ENCODE assay signal across 1 cellular context in the genomic region with DNA sequence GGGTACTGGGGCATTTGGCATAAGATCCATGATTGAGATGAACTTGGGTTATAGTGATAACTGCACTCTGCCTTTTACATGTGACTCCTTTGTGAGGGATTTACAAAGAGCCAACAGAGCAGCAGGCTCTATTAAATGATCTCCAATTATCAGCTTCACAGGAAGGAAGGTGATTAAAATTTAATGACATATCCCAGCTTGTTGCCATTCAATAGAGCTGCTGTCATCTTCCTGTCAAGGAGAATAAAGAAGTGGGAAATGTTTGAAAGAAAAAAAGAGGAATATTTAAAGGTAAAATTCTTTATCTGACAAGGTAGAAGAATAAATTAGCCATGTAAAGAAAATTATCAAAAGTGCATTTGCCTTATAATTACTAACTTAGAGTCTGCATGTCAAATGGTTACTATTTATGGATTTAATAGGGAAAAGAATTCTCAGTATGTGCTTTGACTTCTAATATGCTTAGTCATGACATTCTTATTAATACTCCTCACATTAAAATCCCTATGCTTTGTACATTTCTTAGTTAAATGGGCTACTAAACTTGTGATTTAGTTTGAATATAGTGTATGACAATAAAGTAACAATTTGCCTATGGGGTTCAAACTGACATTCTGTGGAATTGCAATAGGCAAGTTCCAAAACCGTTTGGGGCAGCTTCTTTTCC.
TF ChIP-seq lines count a peak whose summit lies in the region.

No MANE protein-coding gene starts in this region.

TF ChIP-seq in A549, 52 proteins besides CTCF, POLR2A, EP300 and RAD21:
- TF ChIP-seq, protein P1, sequence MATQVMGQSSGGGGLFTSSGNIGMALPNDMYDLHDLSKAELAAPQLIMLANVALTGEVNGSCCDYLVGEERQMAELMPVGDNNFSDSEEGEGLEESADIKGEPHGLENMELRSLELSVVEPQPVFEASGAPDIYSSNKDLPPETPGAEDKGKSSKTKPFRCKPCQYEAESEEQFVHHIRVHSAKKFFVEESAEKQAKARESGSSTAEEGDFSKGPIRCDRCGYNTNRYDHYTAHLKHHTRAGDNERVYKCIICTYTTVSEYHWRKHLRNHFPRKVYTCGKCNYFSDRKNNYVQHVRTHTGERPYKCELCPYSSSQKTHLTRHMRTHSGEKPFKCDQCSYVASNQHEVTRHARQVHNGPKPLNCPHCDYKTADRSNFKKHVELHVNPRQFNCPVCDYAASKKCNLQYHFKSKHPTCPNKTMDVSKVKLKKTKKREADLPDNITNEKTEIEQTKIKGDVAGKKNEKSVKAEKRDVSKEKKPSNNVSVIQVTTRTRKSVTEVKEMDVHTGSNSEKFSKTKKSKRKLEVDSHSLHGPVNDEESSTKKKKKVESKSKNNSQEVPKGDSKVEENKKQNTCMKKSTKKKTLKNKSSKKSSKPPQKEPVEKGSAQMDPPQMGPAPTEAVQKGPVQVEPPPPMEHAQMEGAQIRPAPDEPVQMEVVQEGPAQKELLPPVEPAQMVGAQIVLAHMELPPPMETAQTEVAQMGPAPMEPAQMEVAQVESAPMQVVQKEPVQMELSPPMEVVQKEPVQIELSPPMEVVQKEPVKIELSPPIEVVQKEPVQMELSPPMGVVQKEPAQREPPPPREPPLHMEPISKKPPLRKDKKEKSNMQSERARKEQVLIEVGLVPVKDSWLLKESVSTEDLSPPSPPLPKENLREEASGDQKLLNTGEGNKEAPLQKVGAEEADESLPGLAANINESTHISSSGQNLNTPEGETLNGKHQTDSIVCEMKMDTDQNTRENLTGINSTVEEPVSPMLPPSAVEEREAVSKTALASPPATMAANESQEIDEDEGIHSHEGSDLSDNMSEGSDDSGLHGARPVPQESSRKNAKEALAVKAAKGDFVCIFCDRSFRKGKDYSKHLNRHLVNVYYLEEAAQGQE (IDR thresholded peaks at IDR 0.05): no peak
- TF ChIP-seq MAFK (IDR thresholded peaks at IDR 0.05; ENCODE audit: partially characterized antibody): peak; percentile 78
TF ChIP-seq in A549: peak in this region for 1.
